1 cellular context compared by ENCODE assay signal in genomic region chr3:153162513-153163348, GRCh38.
TF ChIP-seq lines count a peak whose summit lies in the region.

No MANE protein-coding gene starts in this region.

TF ChIP-seq in HepG2, 621 proteins besides CTCF, POLR2A, EP300 and RAD21 (continued from another document and continues in another):
- no peak for TF ChIP-seq FOXP4 (CRISPR knock-in tag; IDR thresholded peaks at IDR 0.05)
- TF ChIP-seq PHF8 (CRISPR knock-in tag; IDR thresholded peaks at IDR 0.05), result peak; percentile 67
- TF ChIP-seq FOXA3 (CRISPR knock-in tag; IDR thresholded peaks at IDR 0.05), result no peak
- TF ChIP-seq THAP7 (CRISPR knock-in tag; IDR thresholded peaks at IDR 0.05), result 0 out of 2 replicates have a peak, but pooled peaks have one; percentile 20
- TF ChIP-seq AHR (CRISPR knock-in tag; IDR thresholded peaks at IDR 0.05), result no peak
- no peak for TF ChIP-seq ATF2 (CRISPR knock-in tag; IDR thresholded peaks at IDR 0.05)
- TF ChIP-seq ZFY (CRISPR knock-in tag; IDR thresholded peaks at IDR 0.05), result peak; percentile 16; the same call in 1 of the 2 replicates
- no peak for TF ChIP-seq ZNF576 (CRISPR knock-in tag; IDR thresholded peaks at IDR 0.05)
- no peak for TF ChIP-seq HNF4A (CRISPR knock-in tag; IDR thresholded peaks at IDR 0.05)
- TF ChIP-seq FUBP1 (CRISPR knock-in tag; IDR thresholded peaks at IDR 0.05; ENCODE audit: borderline replicate concordance), result no peak
- TF ChIP-seq KDM1A (CRISPR knock-in tag; IDR thresholded peaks at IDR 0.05), result no peak
- no peak for TF ChIP-seq MTF2 (CRISPR knock-in tag; IDR thresholded peaks at IDR 0.05; ENCODE audit: borderline replicate concordance)
- no peak for TF ChIP-seq ZNF20 (CRISPR knock-in tag; IDR thresholded peaks at IDR 0.05)
- TF ChIP-seq MTERF4 (CRISPR knock-in tag; IDR thresholded peaks at IDR 0.05), result no peak
- TF ChIP-seq RERE (CRISPR knock-in tag; IDR thresholded peaks at IDR 0.05; ENCODE audit: low read depth), result no peak
- no peak for TF ChIP-seq SOX13 (IDR thresholded peaks at IDR 0.05)
- no peak for TF ChIP-seq SOX13 (CRISPR knock-in tag; conservative IDR thresholded peaks at IDR 0.05 in 1 of 2, IDR thresholded peaks at IDR 0.05 in 1 of 2)
- TF ChIP-seq ZZZ3 (CRISPR knock-in tag; IDR thresholded peaks at IDR 0.05; ENCODE audit: borderline replicate concordance), result no peak
- no peak for TF ChIP-seq ATM (IDR thresholded peaks at IDR 0.05; ENCODE audit: borderline replicate concordance)
- TF ChIP-seq GPN1 (CRISPR knock-in tag; IDR thresholded peaks at IDR 0.05; ENCODE audit: borderline replicate concordance), result 0 out of 2 replicates have a peak, but pooled peaks have one; percentile 12
- TF ChIP-seq SNAI1 (CRISPR knock-in tag; IDR thresholded peaks at IDR 0.05; ENCODE audit: borderline replicate concordance), result no peak
- no peak for TF ChIP-seq MEIS1 (CRISPR knock-in tag; IDR thresholded peaks at IDR 0.05; ENCODE audit: borderline replicate concordance)
- TF ChIP-seq SALL2 (CRISPR knock-in tag; IDR thresholded peaks at IDR 0.05), result no peak; the same call in 1 of the 2 replicates
- no peak for TF ChIP-seq ZNF678 (CRISPR knock-in tag; IDR thresholded peaks at IDR 0.05)
- no peak for TF ChIP-seq BRD4 (CRISPR knock-in tag; IDR thresholded peaks at IDR 0.05)
- no peak for TF ChIP-seq GATAD2A (CRISPR knock-in tag; IDR thresholded peaks at IDR 0.05)
- TF ChIP-seq RAD51 (IDR thresholded peaks at IDR 0.05; ENCODE audit: borderline replicate concordance), result no peak
- no peak for TF ChIP-seq MEIS2 (CRISPR knock-in tag; IDR thresholded peaks at IDR 0.05)
- TF ChIP-seq ZNF3 (CRISPR knock-in tag; IDR thresholded peaks at IDR 0.05), result no peak
- no peak for TF ChIP-seq HNF1B (CRISPR knock-in tag; IDR thresholded peaks at IDR 0.05)
- TF ChIP-seq ZNF335 (CRISPR knock-in tag; IDR thresholded peaks at IDR 0.05), result no peak
- TF ChIP-seq SMAD3 (CRISPR knock-in tag; IDR thresholded peaks at IDR 0.05), result 0 out of 2 replicates have a peak, but pooled peaks have one; percentile 5
- TF ChIP-seq KMT2B (CRISPR knock-in tag; IDR thresholded peaks at IDR 0.05), result no peak
- TF ChIP-seq ZBTB14 (CRISPR knock-in tag; IDR thresholded peaks at IDR 0.05), result no peak
- TF ChIP-seq HNRNPL (IDR thresholded peaks at IDR 0.05; ENCODE audit: low read depth, low read length), result 0 out of 2 replicates have a peak, but pooled peaks have one; percentile 24
- no peak for TF ChIP-seq ZNF121 (CRISPR knock-in tag; IDR thresholded peaks at IDR 0.05)
- no peak for TF ChIP-seq EED (CRISPR knock-in tag; IDR thresholded peaks at IDR 0.05)
- no peak for TF ChIP-seq ZFP90 (CRISPR knock-in tag; IDR thresholded peaks at IDR 0.05; ENCODE audit: borderline replicate concordance)
- TF ChIP-seq TBP (CRISPR knock-in tag; IDR thresholded peaks at IDR 0.05), result no peak
- TF ChIP-seq GZF1 (CRISPR knock-in tag; IDR thresholded peaks at IDR 0.05), result peak; percentile 70; the same call in 1 of the 2 replicates
- TF ChIP-seq ETS1 (CRISPR knock-in tag; IDR thresholded peaks at IDR 0.05), result no peak
- peak; percentile 81; the same call in 1 of the 2 replicates for TF ChIP-seq ZNF512B (CRISPR knock-in tag; IDR thresholded peaks at IDR 0.05; ENCODE audit: borderline replicate concordance)
- TF ChIP-seq ZNF772 (CRISPR knock-in tag; IDR thresholded peaks at IDR 0.05), result peak; percentile 56; the same call in 1 of the 2 replicates
